ENCODE assay signal across 7 cellular contexts in the genomic region with DNA sequence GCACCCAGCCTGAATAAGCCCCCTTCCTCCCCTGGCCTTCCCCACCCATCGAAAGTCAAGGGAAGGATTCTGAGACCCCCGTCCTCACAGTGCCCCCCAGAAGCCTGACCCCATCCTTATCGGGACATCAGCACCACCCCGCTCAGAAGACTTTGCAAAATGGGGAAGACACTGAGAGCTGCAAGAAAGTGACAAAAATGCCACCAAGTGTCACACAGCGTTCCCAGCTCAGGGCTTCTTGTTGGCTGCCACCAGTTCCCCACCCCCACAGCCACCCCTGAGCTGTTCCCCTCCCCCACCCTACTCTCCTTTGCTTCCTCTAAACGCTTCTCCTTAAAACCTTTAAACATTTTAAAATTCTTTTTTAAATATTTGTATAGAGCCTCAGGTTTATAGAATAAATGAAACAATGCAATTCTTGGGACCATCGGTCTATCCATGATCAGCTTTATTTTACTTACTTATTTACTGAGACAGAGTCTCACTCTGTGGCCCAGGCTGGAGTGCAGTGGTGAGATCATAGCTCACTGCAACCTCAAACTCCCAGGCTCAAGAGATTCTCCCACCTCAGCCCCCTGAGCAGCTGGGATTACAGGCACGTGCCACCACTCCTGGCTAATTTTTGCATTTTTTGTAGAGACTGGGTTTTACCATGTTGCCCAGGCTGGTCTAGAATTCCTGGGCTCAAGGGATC. TPM values are rescaled to one million over a fixed set of nuclear protein-coding genes. Genes with fewer than 3 reads are reported as not detected.
A peak's percentile ranks its signal among the peaks of the same experiment; 100 is the strongest.
DNase-seq lines count a peak whose midpoint lies in the region; ATAC-seq and TF ChIP-seq lines count a peak whose summit lies in the region.
"Not testable (repeated sequence)": the region's sequence is repeated elsewhere in the genome, so short reads cannot be mapped to it uniquely, and the experiment has no call there.

No MANE protein-coding gene starts in this region.

- intact Hi-C loops in CD8-positive, alpha-beta T cell (cut with DNase I, micrococcal nuclease); activated CD8-positive, alpha-beta T cell treated with anti-CD3 and anti-CD28 coated beads for 36 hours (cut with micrococcal nuclease): not testable (repeated sequence)

- H3K9me3 Mint-ChIP-seq in CD8-positive, alpha-beta T cell; T-helper 2 cell treated with Interferon-gamma antibody and Interleukin-4, amounts not matched to agents 5 μg/mL and 100 μg/mL, for 36 hours; activated CD8-positive, alpha-beta T cell treated with anti-CD3 and anti-CD28 coated beads for 36 hours; activated naive CD8-positive, alpha-beta T cell (ENCODE audit: low read depth); immature natural killer cell; natural killer cell treated with Interleukin-12 subunit alpha and Interleukin-12 subunit beta and Interleukin-15 and Interleukin-18, amount 100 ng/mL, for 72 hours: not testable (repeated sequence)

- DNase-seq in CD8-positive, alpha-beta T cell; T-helper 2 cell treated with Interferon-gamma antibody and Interleukin-4, amounts not matched to agents 5 μg/mL and 100 μg/mL, for 36 hours (ENCODE audit: low spot score); activated CD8-positive, alpha-beta T cell treated with anti-CD3 and anti-CD28 coated beads for 36 hours; immature natural killer cell; natural killer cell treated with Interleukin-12 subunit alpha and Interleukin-12 subunit beta and Interleukin-15 and Interleukin-18, amount 100 ng/mL, for 72 hours (ENCODE audit: low spot score): not testable (repeated sequence)
- DNase-seq in NB4 (ENCODE audit: low read depth): peak; percentile 59

- TF ChIP-seq POLR2A in NB4 (IDR thresholded peaks at IDR 0.05; ENCODE audit: extremely low read depth, insufficient read length): not testable (repeated sequence)

- peaks cover 85% of the 10 kb centered on the region for H3K4me1 ChIP-seq in CD8-positive, alpha-beta T cell (ENCODE audit: insufficient read depth, low read length)

- H3K4me3 ChIP-seq in CD8-positive, alpha-beta T cell (ENCODE audit: low read depth, low read length); NB4 (ENCODE audit: low read depth, low read length): not testable (repeated sequence)

- peak overlapping the region; percentile 99 for H3K27ac Mint-ChIP-seq in CD8-positive, alpha-beta T cell
- peak overlapping the region; percentile 91 for H3K27ac Mint-ChIP-seq in T-helper 2 cell treated with Interferon-gamma antibody and Interleukin-4, amounts not matched to agents 5 μg/mL and 100 μg/mL, for 36 hours
- peak overlapping the region; percentile 100 for H3K27ac Mint-ChIP-seq in activated CD8-positive, alpha-beta T cell treated with anti-CD3 and anti-CD28 coated beads for 36 hours
- peak overlapping the region; percentile 97 for H3K27ac Mint-ChIP-seq in activated naive CD8-positive, alpha-beta T cell
- H3K27ac Mint-ChIP-seq in immature natural killer cell: peak overlapping the region; percentile 92 to 100 (median 98)
- H3K27ac Mint-ChIP-seq in natural killer cell treated with Interleukin-12 subunit alpha and Interleukin-12 subunit beta and Interleukin-15 and Interleukin-18, amount 100 ng/mL, for 72 hours: peak overlapping the region; percentile 94 to 100

- not testable (repeated sequence) for H3K27me3 Mint-ChIP-seq in CD8-positive, alpha-beta T cell (ENCODE audit: low read depth); T-helper 2 cell treated with Interferon-gamma antibody and Interleukin-4, amounts not matched to agents 5 μg/mL and 100 μg/mL, for 36 hours (ENCODE audit: low read depth); activated CD8-positive, alpha-beta T cell treated with anti-CD3 and anti-CD28 coated beads for 36 hours; activated naive CD8-positive, alpha-beta T cell; natural killer cell treated with Interleukin-12 subunit alpha and Interleukin-12 subunit beta and Interleukin-15 and Interleukin-18, amount 100 ng/mL, for 72 hours
- peaks cover 25 to 44% (median 28%) of the 10 kb centered on the region in 3 donors for H3K27me3 Mint-ChIP-seq in immature natural killer cell (ENCODE audit: low read depth in 3 of 3)

- H3K4me3 Mint-ChIP-seq in CD8-positive, alpha-beta T cell: peak overlapping the region; percentile 45
- H3K4me3 Mint-ChIP-seq in T-helper 2 cell treated with Interferon-gamma antibody and Interleukin-4, amounts not matched to agents 5 μg/mL and 100 μg/mL, for 36 hours: peak overlapping the region; percentile 82
- H3K4me3 Mint-ChIP-seq in activated CD8-positive, alpha-beta T cell treated with anti-CD3 and anti-CD28 coated beads for 36 hours: not testable (repeated sequence)
- H3K4me3 Mint-ChIP-seq in activated naive CD8-positive, alpha-beta T cell: peak overlapping the region; percentile 38
- H3K4me3 Mint-ChIP-seq in immature natural killer cell: peak overlapping the region; percentile 42 to 96 (median 66)
- H3K4me3 Mint-ChIP-seq in natural killer cell treated with Interleukin-12 subunit alpha and Interleukin-12 subunit beta and Interleukin-15 and Interleukin-18, amount 100 ng/mL, for 72 hours: peak overlapping the region; percentile 65

- CTCF ChIA-PET in CD8-positive, alpha-beta T cell (lab: Charles Lee); activated CD8-positive, alpha-beta T cell treated with anti-CD3 and anti-CD28 coated beads for 36 hours (lab: Charles Lee): not testable (repeated sequence)

- POLR2A ChIA-PET in CD8-positive, alpha-beta T cell (lab: Charles Lee): not testable (repeated sequence)
- POLR2A ChIA-PET in activated CD8-positive, alpha-beta T cell treated with anti-CD3 and anti-CD28 coated beads for 36 hours (lab: Charles Lee): interaction anchor here (1.2 to 2.8 kb wide), 3 partner anchors 9 to 41 kb away, joined by 3 to 9 read pairs (median 6); a partner anchor contains a TSS

- peaks cover 65% of the 10 kb centered on the region for H3K4me1 Mint-ChIP-seq in CD8-positive, alpha-beta T cell (ENCODE audit: low read depth)
- H3K4me1 Mint-ChIP-seq in T-helper 2 cell treated with Interferon-gamma antibody and Interleukin-4, amounts not matched to agents 5 μg/mL and 100 μg/mL, for 36 hours (ENCODE audit: low read depth): peaks cover 53% of the 10 kb centered on the region
- peaks cover 64% of the 10 kb centered on the region for H3K4me1 Mint-ChIP-seq in activated CD8-positive, alpha-beta T cell treated with anti-CD3 and anti-CD28 coated beads for 36 hours (ENCODE audit: low read depth)
- H3K4me1 Mint-ChIP-seq in activated naive CD8-positive, alpha-beta T cell (ENCODE audit: low read depth): peaks cover 65% of the 10 kb centered on the region
- H3K4me1 Mint-ChIP-seq in immature natural killer cell: peaks cover 74 to 81% of the 10 kb centered on the region in 2 donors
- peaks cover 49 to 51% of the 10 kb centered on the region in 2 donors for H3K4me1 Mint-ChIP-seq in natural killer cell treated with Interleukin-12 subunit alpha and Interleukin-12 subunit beta and Interleukin-15 and Interleukin-18, amount 100 ng/mL, for 72 hours (ENCODE audit: low read depth in 2 of 2)

- not testable (repeated sequence) for H3K27me3 ChIP-seq in CD8-positive, alpha-beta T cell (ENCODE audit: insufficient read depth, low read length)

- peak overlapping the region; percentile 100 for H3K27ac ChIP-seq in CD8-positive, alpha-beta T cell (ENCODE audit: low read depth, low read length)

- not testable (repeated sequence) for H3K9me3 ChIP-seq in CD8-positive, alpha-beta T cell (ENCODE audit: low read length)

- not testable (repeated sequence) for ATAC-seq in CD8-positive, alpha-beta T cell; activated CD8-positive, alpha-beta T cell treated with anti-CD3 and anti-CD28 coated beads for 36 hours; natural killer cell treated with Interleukin-12 subunit alpha and Interleukin-12 subunit beta and Interleukin-15 and Interleukin-18, amount 100 ng/mL, for 72 hours

- not testable (repeated sequence) for H3K36me3 ChIP-seq in CD8-positive, alpha-beta T cell (ENCODE audit: insufficient read depth, low read length)

- H3K36me3 Mint-ChIP-seq in CD8-positive, alpha-beta T cell; T-helper 2 cell treated with Interferon-gamma antibody and Interleukin-4, amounts not matched to agents 5 μg/mL and 100 μg/mL, for 36 hours (ENCODE audit: low read depth); activated CD8-positive, alpha-beta T cell treated with anti-CD3 and anti-CD28 coated beads for 36 hours (ENCODE audit: low read depth); activated naive CD8-positive, alpha-beta T cell; immature natural killer cell; natural killer cell treated with Interleukin-12 subunit alpha and Interleukin-12 subunit beta and Interleukin-15 and Interleukin-18, amount 100 ng/mL, for 72 hours: not testable (repeated sequence)

- not testable (repeated sequence) for TF ChIP-seq CTCF in CD8-positive, alpha-beta T cell (IDR thresholded peaks at IDR 0.05); NB4 (IDR thresholded peaks at IDR 0.05; ENCODE audit: low read depth, low read length); activated CD8-positive, alpha-beta T cell treated with anti-CD3 and anti-CD28 coated beads for 36 hours (IDR thresholded peaks at IDR 0.05)

RNA-seq across cellular contexts. Expression of a gene that starts 8.7 kb away (rescaled TPM):
- 100 to 1,000 TPM; 822 to 834 TPM for total RNA-seq in CD8-positive, alpha-beta T cell
- total RNA-seq in activated CD8-positive, alpha-beta T cell treated with anti-CD3 and anti-CD28 coated beads for 36 hours: 100 to 1,000 TPM; 185 to 186 TPM
- 100 to 1,000 TPM; 360 to 783 (median 485) TPM for polyA plus RNA-seq in immature natural killer cell
- total RNA-seq in natural killer cell treated with Interleukin-12 subunit alpha and Interleukin-12 subunit beta and Interleukin-15 and Interleukin-18, amount 100 ng/mL, for 72 hours: 100 to 1,000 TPM; 348 to 798 TPM

RNA-seq across cellular contexts. Expression of a gene that starts 46.6 kb away (rescaled TPM):
- 100 to 1,000 TPM; 342 to 372 TPM for total RNA-seq in CD8-positive, alpha-beta T cell
- total RNA-seq in activated CD8-positive, alpha-beta T cell treated with anti-CD3 and anti-CD28 coated beads for 36 hours: 100 to 1,000 TPM; 217 to 226 TPM
- 100 to 1,000 TPM; 117 to 177 (median 144) TPM for polyA plus RNA-seq in immature natural killer cell
- 100 to 1,000 TPM; 225 to 449 TPM for total RNA-seq in natural killer cell treated with Interleukin-12 subunit alpha and Interleukin-12 subunit beta and Interleukin-15 and Interleukin-18, amount 100 ng/mL, for 72 hours
